In genomic region chr3:127265581-127265981, GRCh38 we compare ENCODE assay signal across 1 cellular context.
TF ChIP-seq lines count a peak whose summit lies in the region.

No MANE protein-coding gene starts in this region.

TF ChIP-seq in IMR-90, 13 proteins besides CTCF, POLR2A, EP300 and RAD21 (continued from another document):
- TF ChIP-seq MAFK (IDR thresholded peaks at IDR 0.05; ENCODE audit: low read depth, low read length), result no peak
- no peak for TF ChIP-seq FOS (IDR thresholded peaks at IDR 0.05; ENCODE audit: low read depth, low read length)
- no peak for TF ChIP-seq USF2 (IDR thresholded peaks at IDR 0.05; ENCODE audit: low read depth, low read length)
